ENCODE assay signal across 14 cellular contexts in genomic region chr22:45238431-45239377, GRCh38. TPM values are rescaled to one million over a fixed set of nuclear protein-coding genes. Genes with fewer than 3 reads are reported as not detected.
A peak's percentile ranks its signal among the peaks of the same experiment; 100 is the strongest.
DNase-seq lines count a peak whose midpoint lies in the region; ATAC-seq and TF ChIP-seq lines count a peak whose summit lies in the region.
"Had no signal": no experiment of that assay in that cellular context is flagged by ENCODE, and none has a peak within 500 bp of the region (broad histone marks: within the 10 kb centered on the region; RNA-seq: fewer than 3 reads in every experiment).

No MANE protein-coding gene starts in this region.

- no peak overlapping the region for H3K27ac Mint-ChIP-seq in activated naive CD4-positive, alpha-beta T cell treated with anti-CD3 and anti-CD28 coated beads, Interleukin-2, amount 50 U/mL, for 24 hours
- no peak overlapping the region for H3K27ac Mint-ChIP-seq in activated naive CD4-positive, alpha-beta T cell treated with anti-CD3 and anti-CD28 coated beads for 36 hours
- no peak overlapping the region for H3K27ac Mint-ChIP-seq in type B pancreatic cell

- peak overlapping the region; percentile 96 for H3K4me3 Mint-ChIP-seq in activated naive CD4-positive, alpha-beta T cell treated with anti-CD3 and anti-CD28 coated beads, Interleukin-2, amount 50 U/mL, for 24 hours
- no peak overlapping the region for H3K4me3 Mint-ChIP-seq in activated naive CD4-positive, alpha-beta T cell treated with anti-CD3 and anti-CD28 coated beads for 36 hours
- peak overlapping the region; percentile 95 for H3K4me3 Mint-ChIP-seq in type B pancreatic cell

- no peaks in the 10 kb centered on the region for H3K9me3 ChIP-seq in PC-3 (ENCODE audit: low read length)
- no peaks in the 10 kb centered on the region for H3K9me3 ChIP-seq in testis
- no peaks in the 10 kb centered on the region for H3K9me3 ChIP-seq in PC-9 (ENCODE audit: insufficient read depth, low read depth)
- H3K9me3 ChIP-seq: BE2C, tibial nerve had no signal

- peaks cover 24% of the 10 kb centered on the region for H3K4me1 Mint-ChIP-seq in activated naive CD4-positive, alpha-beta T cell treated with anti-CD3 and anti-CD28 coated beads, Interleukin-2, amount 50 U/mL, for 24 hours
- peaks cover 28% of the 10 kb centered on the region for H3K4me1 Mint-ChIP-seq in activated naive CD4-positive, alpha-beta T cell treated with anti-CD3 and anti-CD28 coated beads for 36 hours (ENCODE audit: low read depth)
- peaks cover 24% of the 10 kb centered on the region for H3K4me1 Mint-ChIP-seq in type B pancreatic cell (ENCODE audit: unreplicated experiment)

- BruUV-seq in PC-3 (replicated peaks; lab: Mats Ljungman, UMichigan) (TSS peak; percentile 30), PC-9 (replicated peaks; lab: Mats Ljungman, UMichigan) (no TSS peak)

- CTCF ChIA-PET in activated naive CD4-positive, alpha-beta T cell treated with anti-CD3 and anti-CD28 coated beads for 36 hours (lab: Charles Lee), result no interaction called here
- CTCF ChIA-PET in PC-3 (lab: Charles Lee) (no interaction called here), PC-9 (lab: Charles Lee) (no interaction called here)

- H3K4me3 ChIP-seq in PC-3 (ENCODE audit: low read length) (no peak overlapping the region), testis (no peak overlapping the region), PC-9 (no peak overlapping the region)

- H3K79me2 ChIP-seq in PC-3 (ENCODE audit: low read length) (peaks cover 15% of the 10 kb centered on the region), PC-9 (ENCODE audit: low read depth) (peaks cover 9% of the 10 kb centered on the region; the same call in 1 of the 2 replicates)

- no peaks in the 10 kb centered on the region for H3K9me3 Mint-ChIP-seq in activated naive CD4-positive, alpha-beta T cell treated with anti-CD3 and anti-CD28 coated beads, Interleukin-2, amount 50 U/mL, for 24 hours
- no peaks in the 10 kb centered on the region for H3K9me3 Mint-ChIP-seq in activated naive CD4-positive, alpha-beta T cell treated with anti-CD3 and anti-CD28 coated beads for 36 hours
- H3K9me3 Mint-ChIP-seq in type B pancreatic cell, result no peaks in the 10 kb centered on the region

- WGBS in testis, 2 donors, result 76 to 81% methylated on average over 14 of the region's 14 CpGs

- intact Hi-C loops in activated naive CD4-positive, alpha-beta T cell treated with anti-CD3 and anti-CD28 coated beads for 36 hours (cut with micrococcal nuclease), result no loop called here
- intact Hi-C loops in PC-3 (cut with micrococcal nuclease) (no loop called here), testis (cut with DNase I; ENCODE audit: low total_unique reads) (no loop called here), PC-9 (cut with micrococcal nuclease; ENCODE audit: unreplicated experiment) (no loop called here)

- DNase-seq in activated naive CD4-positive, alpha-beta T cell treated with anti-CD3 and anti-CD28 coated beads for 36 hours, result no peak
- no peak for DNase-seq in PC-3
- peak; percentile 59 to 69 for DNase-seq in erythroblast (lab: John Stamatoyannopoulos, UW)
- DNase-seq in type B pancreatic cell (ENCODE audit: extremely low spot score, unreplicated experiment), result no peak
- DNase-seq in testis, result no peak
- no peak for DNase-seq in PC-9
- no peak for DNase-seq in NCI-H2171 (lab: John Stamatoyannopoulos, UW)
- DNase-seq: activated CD4-positive, alpha-beta T cell treated with anti-CD3 and anti-CD28 coated beads for 4 hours; BE2C; NCI-H187 treated with DMSO at 0.1 percent for 48 hours; stimulated activated CD4-positive, alpha-beta T cell treated with anti-CD3 and anti-CD28 coated beads, Interleukin-4, amount 100 ng/mL, for 4 hours had no signal

- H3K27ac ChIP-seq in PC-3 (ENCODE audit: low read length) (no peak overlapping the region), testis (no peak overlapping the region), PC-9 (no peak overlapping the region)

- POLR2A ChIA-PET in PC-3 (lab: Charles Lee; ENCODE audit: unreplicated experiment) (no interaction called here), PC-9 (lab: Charles Lee; ENCODE audit: unreplicated experiment) (no interaction called here)

- H3K36me3 ChIP-seq in PC-3 (ENCODE audit: low read depth, low read length) (no peaks in the 10 kb centered on the region), testis (ENCODE audit: low read depth, missing control alignments) (no peaks in the 10 kb centered on the region), PC-9 (ENCODE audit: low read depth) (no peaks in the 10 kb centered on the region)

- no peaks in the 10 kb centered on the region for H3F3A ChIP-seq in PC-3 (ENCODE audit: low read length, unreplicated experiment)
- H3F3A ChIP-seq in PC-9 (ENCODE audit: insufficient read depth, low read depth), result peaks cover 12% of the 10 kb centered on the region; the same call in 1 of the 2 replicates

- H3K36me3 Mint-ChIP-seq in activated naive CD4-positive, alpha-beta T cell treated with anti-CD3 and anti-CD28 coated beads, Interleukin-2, amount 50 U/mL, for 24 hours, result peaks cover 2% of the 10 kb centered on the region
- peaks cover 3% of the 10 kb centered on the region for H3K36me3 Mint-ChIP-seq in activated naive CD4-positive, alpha-beta T cell treated with anti-CD3 and anti-CD28 coated beads for 36 hours (ENCODE audit: low read depth)
- no peaks in the 10 kb centered on the region for H3K36me3 Mint-ChIP-seq in type B pancreatic cell

- peaks cover 20% of the 10 kb centered on the region for H3K4me1 ChIP-seq in PC-3 (ENCODE audit: insufficient read depth, low read length)
- H3K4me1 ChIP-seq in testis, result peaks cover 7% of the 10 kb centered on the region
- H3K4me1 ChIP-seq in PC-9 (replicated peaks; ENCODE audit: insufficient read depth), result peaks cover 12% of the 10 kb centered on the region

- no peak for ATAC-seq in PC-3

- H3K27me3 ChIP-seq in PC-3 (ENCODE audit: low read length), result no peaks in the 10 kb centered on the region
- H3K27me3 ChIP-seq in testis, result no peaks in the 10 kb centered on the region
- H3K27me3 ChIP-seq in PC-9 (ENCODE audit: insufficient read depth, low read depth), result no peaks in the 10 kb centered on the region
- H3K27me3 ChIP-seq: BE2C, tibial nerve had no signal

- H3K4me2 ChIP-seq in PC-3 (ENCODE audit: low read length) (no peak overlapping the region), PC-9 (no peak overlapping the region)

- H3K9me2 ChIP-seq in PC-3 (replicated peaks; ENCODE audit: low read length), result no peaks in the 10 kb centered on the region
- no peaks in the 10 kb centered on the region for H3K9me2 ChIP-seq in PC-9 (ENCODE audit: insufficient read depth)

- TF ChIP-seq CTCF in PC-3 (conservative IDR thresholded peaks at IDR 0.05; ENCODE audit: low read depth, low read length) (no peak), type B pancreatic cell (conservative IDR thresholded peaks at IDR 0.05) (no peak), testis (IDR thresholded peaks at IDR 0.05) (no peak), PC-9 (conservative IDR thresholded peaks at IDR 0.05) (no peak)

- no peak overlapping the region for H3K9ac ChIP-seq in PC-3 (ENCODE audit: low read length)

- TF ChIP-seq POLR2A in erythroblast (IDR thresholded peaks at IDR 0.05; ENCODE audit: low read length) (no peak), testis (IDR thresholded peaks at IDR 0.05) (no peak)

- H3K27me3 Mint-ChIP-seq in activated naive CD4-positive, alpha-beta T cell treated with anti-CD3 and anti-CD28 coated beads, Interleukin-2, amount 50 U/mL, for 24 hours, result no peaks in the 10 kb centered on the region
- no peaks in the 10 kb centered on the region for H3K27me3 Mint-ChIP-seq in activated naive CD4-positive, alpha-beta T cell treated with anti-CD3 and anti-CD28 coated beads for 36 hours (ENCODE audit: low read depth)
- no peaks in the 10 kb centered on the region for H3K27me3 Mint-ChIP-seq in type B pancreatic cell

- no peaks in the 10 kb centered on the region; the same call in 1 of the 2 replicates for H4K20me1 ChIP-seq in PC-3 (ENCODE audit: low read length)
- peaks cover 11% of the 10 kb centered on the region; the same call in 1 of the 2 replicates for H4K20me1 ChIP-seq in PC-9 (ENCODE audit: insufficient read depth)

- H2AFZ ChIP-seq in PC-3 (ENCODE audit: low read length), result no peak overlapping the region
- no peak overlapping the region for H2AFZ ChIP-seq in PC-9

RNA-seq across cellular contexts. Expression of gene KIAA0930, which starts 2.0 kb away (rescaled TPM):
- 10 to 100 TPM; 16.6 to 19.5 TPM for total RNA-seq in activated naive CD4-positive, alpha-beta T cell treated with anti-CD3 and anti-CD28 coated beads for 36 hours
- total RNA-seq in PC-3 (2014; rRNA removed) (29.8 and 39.2 TPM in 2 replicates), type B pancreatic cell (ENCODE audit: low replicate concordance) (54.1 and 68.0 TPM in 2 replicates), testis (10 to 100 TPM; 62.4 to 62.9 TPM), PC-9 (2021) (55.5 and 62.6 TPM in 2 replicates)
- 77.5 TPM for polyA plus RNA-seq in testis (ENCODE audit: insufficient read depth, low read depth, low replicate concordance)

RNA-seq across cellular contexts. Expression of gene UPK3A, which starts 46.0 kb away (rescaled TPM):
- not detected for total RNA-seq in activated naive CD4-positive, alpha-beta T cell treated with anti-CD3 and anti-CD28 coated beads for 36 hours
- total RNA-seq in PC-3 (2014; rRNA removed) (1.1 TPM in 1 of 2 replicates, not detected in the other), type B pancreatic cell (ENCODE audit: low replicate concordance) (0.29 and 0.62 TPM in 2 replicates), testis (not detected), PC-9 (2021) (1.0 and 1.4 TPM in 2 replicates)
- polyA plus RNA-seq in testis (ENCODE audit: insufficient read depth, low read depth, low replicate concordance), result not detected
- total RNA-seq: RPMI7951, tibial nerve had no signal

Comparison
In these comparisons a context has a peak if more than half of its experiments do, and no peak if none do; other contexts are left out.
1. DNase-seq: peak in erythroblast (2 of 2); none in activated naive CD4-positive, alpha-beta T cell treated with anti-CD3 and anti-CD28 coated beads for 36 hours (single experiment), PC-3 (single experiment), type B pancreatic cell (single experiment), testis (single experiment), PC-9 (0 of 2) and NCI-H2171 (single experiment).